ENCODE assay signal across 27 cellular contexts in genomic region chr2:190190507-190190906, GRCh38.
"Had no signal": no experiment of that assay in that cellular context is flagged by ENCODE, and none has a peak within 500 bp of the region (broad histone marks: within the 10 kb centered on the region; RNA-seq: fewer than 3 reads in every experiment).

No MANE protein-coding gene starts in this region.

- H3K4me2 ChIP-seq: hepatocyte, neural progenitor cell, smooth muscle cell had no signal

- H2AFZ ChIP-seq: hepatocyte, neural progenitor cell had no signal

- H3K4me1 Mint-ChIP-seq: mesothelial cell of epicardium; naive thymus-derived CD4-positive, alpha-beta T cell; neural progenitor cell; stimulated activated naive CD8-positive, alpha-beta T cell treated with anti-CD3 and anti-CD28 coated beads, Interleukin-15, amount 100 ng/mL, for 72 hours had no signal

- H3K27me3 ChIP-seq: dorsolateral prefrontal cortex, gastrocnemius medialis, heart left ventricle, hepatocyte, neural progenitor cell, right atrium auricular region, suprapubic skin, transverse colon, vagina had no signal

- H3K4me1 ChIP-seq: gastrocnemius medialis, neural progenitor cell, prostate gland, right atrium auricular region, suprapubic skin, vagina had no signal

- H3K9me3 ChIP-seq: gastrocnemius medialis, heart left ventricle, prostate gland, right atrium auricular region, suprapubic skin, transverse colon, vagina had no signal

- H3K27ac ChIP-seq: gastrocnemius medialis, heart left ventricle, hepatocyte, neural progenitor cell, prostate gland, right atrium auricular region, suprapubic skin, transverse colon, vagina had no signal

- H3K9me3 Mint-ChIP-seq: mesothelial cell of epicardium; naive thymus-derived CD4-positive, alpha-beta T cell; nephron; neural progenitor cell; stimulated activated naive CD8-positive, alpha-beta T cell treated with anti-CD3 and anti-CD28 coated beads, Interleukin-15, amount 100 ng/mL, for 72 hours had no signal

- FAIRE-seq: kidney had no signal

- H3K27me3 Mint-ChIP-seq: naive thymus-derived CD4-positive, alpha-beta T cell; stimulated activated naive CD8-positive, alpha-beta T cell treated with anti-CD3 and anti-CD28 coated beads, Interleukin-15, amount 100 ng/mL, for 72 hours had no signal

- H3K4me3 Mint-ChIP-seq: mesothelial cell of epicardium; naive thymus-derived CD4-positive, alpha-beta T cell; nephron; neural progenitor cell; stimulated activated naive CD8-positive, alpha-beta T cell treated with anti-CD3 and anti-CD28 coated beads, Interleukin-15, amount 100 ng/mL, for 72 hours had no signal

- H3K4me3 ChIP-seq: dorsolateral prefrontal cortex, gastrocnemius medialis, heart left ventricle, hepatocyte, neural progenitor cell, prostate gland, right atrium auricular region, smooth muscle cell, suprapubic skin, transverse colon, vagina had no signal

- H3K36me3 ChIP-seq: gastrocnemius medialis, heart left ventricle, neural progenitor cell, prostate gland, right atrium auricular region, suprapubic skin, vagina had no signal

- H3K79me2 ChIP-seq: hepatocyte had no signal

- H3K27ac Mint-ChIP-seq: mesothelial cell of epicardium; naive thymus-derived CD4-positive, alpha-beta T cell; nephron; neural progenitor cell; stimulated activated naive CD8-positive, alpha-beta T cell treated with anti-CD3 and anti-CD28 coated beads, Interleukin-15, amount 100 ng/mL, for 72 hours had no signal

- ATAC-seq: gastrocnemius medialis; heart left ventricle; left lobe of liver; naive thymus-derived CD4-positive, alpha-beta T cell; sciatic nerve; stimulated activated naive CD8-positive, alpha-beta T cell treated with anti-CD3 and anti-CD28 coated beads, Interleukin-15, amount 100 ng/mL, for 72 hours had no signal

- DNase-seq: cortex of kidney; dorsolateral prefrontal cortex; effector CD4-positive, alpha-beta T cell; foreskin fibroblast; gastrocnemius medialis; heart left ventricle; kidney; mesenchymal stem cell; naive thymus-derived CD4-positive, alpha-beta T cell; stimulated activated CD4-positive, alpha-beta T cell treated with anti-CD3 and anti-CD28 coated beads, Interleukin-12 subunit alpha, Interleukin-12 subunit beta, amount 100 ng/mL, for 4 hours; stimulated activated CD4-positive, alpha-beta T cell treated with anti-CD3 and anti-CD28 coated beads, Interleukin-1b, Interleukin-23, amount 100 ng/mL, for 48 hours; stimulated activated CD4-positive, alpha-beta T cell treated with anti-CD3 and anti-CD28 coated beads, Interleukin-4, amount 100 ng/mL, for 1 hour; stimulated activated CD8-positive, alpha-beta memory T cell treated with anti-CD3 and anti-CD28 coated beads, Interleukin-4, amount 100 ng/mL, for 48 hours; stimulated activated naive CD4-positive, alpha-beta T cell; stimulated activated naive CD8-positive, alpha-beta T cell treated with anti-CD3 and anti-CD28 coated beads, Interleukin-15, amount 100 ng/mL, for 72 hours; transverse colon had no signal

- H3K9ac ChIP-seq: neural progenitor cell had no signal
